In the genomic region with DNA sequence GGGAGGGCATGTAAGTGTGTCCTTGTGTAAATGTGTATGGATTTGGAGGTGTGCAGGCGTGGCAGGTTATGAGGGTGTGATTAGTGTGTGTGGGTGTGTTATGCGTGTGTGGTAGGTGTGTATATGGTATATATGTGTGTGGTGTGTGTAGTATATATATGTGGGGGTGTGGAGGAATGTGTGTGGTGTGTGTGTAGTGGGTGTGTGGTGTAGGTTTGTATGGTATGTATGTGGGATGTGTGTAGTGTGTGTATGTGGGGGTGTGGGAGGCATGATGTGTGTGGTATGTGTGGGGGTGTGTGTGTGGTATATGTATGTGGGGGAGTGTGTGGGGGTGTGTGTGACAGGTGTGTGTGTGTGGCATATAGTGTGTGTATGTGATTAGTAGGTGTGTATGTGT, we compare ENCODE assay signal across 22 cellular contexts.
DNase-seq lines count a peak whose midpoint lies in the region; ATAC-seq, FAIRE-seq and TF ChIP-seq lines count a peak whose summit lies in the region.
"Had no signal": no experiment of that assay in that cellular context is flagged by ENCODE, and none has a peak within 500 bp of the region (broad histone marks: within the 10 kb centered on the region; RNA-seq: fewer than 3 reads in every experiment).

No MANE protein-coding gene starts in this region.

- no peaks in the 10 kb centered on the region for H3K36me3 Mint-ChIP-seq in H9 (ENCODE audit: insufficient read depth in 1 of 3, low read depth in 3 of 3)
- H3K36me3 Mint-ChIP-seq: CD8-positive, alpha-beta T cell had no signal

- peaks cover 32 to 34% of the 10 kb centered on the region in 2 experiments for H3K4me1 Mint-ChIP-seq in H9

- no peak overlapping the region for H2BK120ac ChIP-seq in IMR-90 (ENCODE audit: low read depth, low read length)
- no peak overlapping the region for H2BK120ac ChIP-seq in mesenchymal stem cell (ENCODE audit: low read depth, low read length)
- no peak overlapping the region for H2BK120ac ChIP-seq in trophoblast cell (ENCODE audit: insufficient read depth, low read length, poor library complexity)
- H2BK120ac ChIP-seq in H9 (ENCODE audit: low read depth, low read length, poor library complexity, severe bottlenecking) = no peak overlapping the region

- H4K91ac ChIP-seq in IMR-90 (ENCODE audit: insufficient read depth, low read depth, low read length) (no peak overlapping the region), mesenchymal stem cell (ENCODE audit: low read length) (peak overlapping the region; percentile 47), trophoblast cell (ENCODE audit: low read depth, low read length) (no peak overlapping the region), H9 (ENCODE audit: insufficient read length, low read depth, low read length) (no peak overlapping the region)

- H3K18ac ChIP-seq in IMR-90 (ENCODE audit: low read depth, low read length) (no peak overlapping the region), mesenchymal stem cell (ENCODE audit: low read depth in 1 of 2, low read length in 2 of 2) (peak overlapping the region in 1 of 2 experiments; percentile 92), trophoblast cell (ENCODE audit: low read length) (no peak overlapping the region), H9 (ENCODE audit: insufficient read length, low read depth, low read length) (no peak overlapping the region)

- no peaks in the 10 kb centered on the region for H3K9me3 Mint-ChIP-seq in H9
- H3K9me3 Mint-ChIP-seq: CD4-positive, alpha-beta T cell; CD8-positive, alpha-beta T cell had no signal

- peak overlapping the region in 1 of 2 experiments; percentile 79 for H2BK12ac ChIP-seq in mesenchymal stem cell (ENCODE audit: low read length in 2 of 2)
- no peak overlapping the region for H2BK12ac ChIP-seq in trophoblast cell (ENCODE audit: low read length)
- no peak overlapping the region for H2BK12ac ChIP-seq in H9 (ENCODE audit: insufficient read length, low read depth, low read length)

- H3K27ac ChIP-seq in IMR-90 (ENCODE audit: insufficient read depth, low read length) (no peak overlapping the region), mesenchymal stem cell (ENCODE audit: low read length, poor library complexity, severe bottlenecking) (no peak overlapping the region), trophoblast cell (ENCODE audit: low read depth, low read length) (no peak overlapping the region), H9 (ENCODE audit: insufficient read length, low read depth, low read length) (no peak overlapping the region), gastrocnemius medialis (no peak overlapping the region)
- H3K27ac ChIP-seq: 22Rv1; A549; BLaER1 treated with 17β-estradiol and CSF1 and Interleukin-3, amounts not matched to agents 10 nM and 100 nM; C4-2B had no signal

- H3K79me1 ChIP-seq in IMR-90 (ENCODE audit: low read depth in 1 of 2, low read length in 2 of 2) = no peaks in the 10 kb centered on the region
- H3K79me1 ChIP-seq in mesenchymal stem cell (replicated peaks; ENCODE audit: low read length, poor library complexity, severe bottlenecking) = no peaks in the 10 kb centered on the region
- H3K79me1 ChIP-seq in trophoblast cell (ENCODE audit: low read length) = no peaks in the 10 kb centered on the region
- no peaks in the 10 kb centered on the region for H3K79me1 ChIP-seq in H9 (ENCODE audit: insufficient read depth, low read depth, low read length, poor library complexity, severe bottlenecking)

- no peak overlapping the region for H2BK15ac ChIP-seq in IMR-90 (ENCODE audit: low read depth, low read length)
- H2BK15ac ChIP-seq in mesenchymal stem cell (ENCODE audit: low read depth, poor library complexity, severe bottlenecking) = no peak overlapping the region
- no peak overlapping the region for H2BK15ac ChIP-seq in H9 (ENCODE audit: low read depth, low read length)

- H3K27ac Mint-ChIP-seq in H9 = no peak overlapping the region
- H3K27ac Mint-ChIP-seq: B cell; CD4-positive, alpha-beta T cell; CD8-positive, alpha-beta T cell had no signal

- H3K4me2 ChIP-seq in IMR-90 (ENCODE audit: low read depth, low read length) (no peak overlapping the region), mesenchymal stem cell (ENCODE audit: low read length, poor library complexity, severe bottlenecking) (no peak overlapping the region), trophoblast cell (ENCODE audit: low read length) (no peak overlapping the region), H9 (ENCODE audit: insufficient read depth, insufficient read length, low read length) (no peak overlapping the region)
- H3K4me2 ChIP-seq: A549; BLaER1 treated with 17β-estradiol and CSF1 and Interleukin-3, amounts not matched to agents 10 nM and 100 nM had no signal

- H2AK9ac ChIP-seq in IMR-90 (replicated peaks; ENCODE audit: low read depth, low read length, poor library complexity) = no peak overlapping the region

- TF ChIP-seq RAD21 in IMR-90 (IDR thresholded peaks at IDR 0.05; ENCODE audit: low read length) = no peak

- dilution Hi-C loops in IMR-90 (cut with HindIII; ENCODE audit: low sequenced_read_pairs, unreplicated experiment) = no loop called here

- WGBS in IMR-90 (ENCODE audit: extremely low coverage in 2 of 2, insufficient read length in 1 of 2), 2 experiments = 50% methylated on average over 2 of the region's 2 CpGs; no CpG with 5 or more reads in 1 of the 2 experiments
- 66% methylated on average over 2 of the region's 2 CpGs for WGBS in mesenchymal stem cell
- 92% methylated on average over 2 of the region's 2 CpGs for WGBS in trophoblast cell (ENCODE audit: extremely low coverage, insufficient coverage, insufficient read length)
- 50% methylated on average over 2 of the region's 2 CpGs for WGBS in H9 (ENCODE audit: extremely low coverage, insufficient read length, low lambda C conversion rate)

- no peak overlapping the region for H3T11ph ChIP-seq in H9 (ENCODE audit: low read length)

- H4K5ac ChIP-seq in IMR-90 (ENCODE audit: low read depth, low read length) (no peak overlapping the region), H9 (ENCODE audit: insufficient read length, low read depth, low read length) (no peak overlapping the region)

- TF ChIP-seq POLR2A in GM12891 (IDR thresholded peaks at IDR 0.05; ENCODE audit: low read depth, low read length) = no peak
- no peak for TF ChIP-seq POLR2A in IMR-90 (IDR thresholded peaks at IDR 0.05; ENCODE audit: low read depth, low read length)
- no peak for TF ChIP-seq POLR2A in gastrocnemius medialis (IDR thresholded peaks at IDR 0.05)

- H4K8ac ChIP-seq in IMR-90 (ENCODE audit: low read depth in 2 of 2, low read length in 2 of 2) (no peak overlapping the region), mesenchymal stem cell (ENCODE audit: low read length) (peak overlapping the region; percentile 14), trophoblast cell (ENCODE audit: low read depth, low read length) (no peak overlapping the region), H9 (replicated peaks; ENCODE audit: insufficient read length, low read depth, low read length) (no peak overlapping the region)

- H3K4me3 ChIP-seq in IMR-90 (ENCODE audit: insufficient read depth, low read depth, low read length) (no peak overlapping the region), mesenchymal stem cell (ENCODE audit: insufficient read depth in 1 of 2, low read depth in 1 of 2, low read length in 2 of 2) (no peak overlapping the region), trophoblast cell (ENCODE audit: low read depth, low read length) (peak overlapping the region; percentile 38), gastrocnemius medialis (no peak overlapping the region)
- H3K4me3 ChIP-seq: A549; BLaER1 treated with 17β-estradiol and CSF1 and Interleukin-3, amounts not matched to agents 10 nM and 100 nM had no signal

- H3K23me2 ChIP-seq in H9 (ENCODE audit: insufficient read length, low read depth, low read length, poor library complexity, severe bottlenecking) = no peaks in the 10 kb centered on the region

- no peak for ATAC-seq in IMR-90 (ENCODE audit: low read depth)
- ATAC-seq in gastrocnemius medialis = no peak
- ATAC-seq: A549; CD8-positive, alpha-beta T cell had no signal

- CTCF ChIA-PET in IMR-90 (lab: Yijun Ruan, JAX) = no interaction called here

- H3K4ac ChIP-seq in IMR-90 (ENCODE audit: low read depth, low read length) (no peak overlapping the region), mesenchymal stem cell (ENCODE audit: low read depth in 1 of 2, low read length in 2 of 2) (no peak overlapping the region), trophoblast cell (ENCODE audit: low read depth, low read length) (no peak overlapping the region), H9 (ENCODE audit: low read depth, low read length) (no peak overlapping the region)

- intact Hi-C loops in IMR-90 (cut with micrococcal nuclease) = no loop called here
- intact Hi-C loops in gastrocnemius medialis (cut with DNase I; ENCODE audit: low total_unique reads) = no loop called here

- H3K56ac ChIP-seq in IMR-90 (ENCODE audit: extremely low read depth, insufficient read depth, low read length) (no peak overlapping the region), H9 (ENCODE audit: insufficient read length, low read depth, low read length) (no peak overlapping the region)

- in situ Hi-C loops in IMR-90 (cut with MboI; ENCODE audit: low sequenced_read_pairs) (no loop called here), gastrocnemius medialis (cut with MboI; ENCODE audit: low sequenced_read_pairs in 4 of 4) (no loop called here)

- no peak overlapping the region for H2AK5ac ChIP-seq in IMR-90 (ENCODE audit: low read depth, low read length)
- no peak overlapping the region for H2AK5ac ChIP-seq in mesenchymal stem cell (ENCODE audit: low read length, severe bottlenecking)
- H2AK5ac ChIP-seq in trophoblast cell (ENCODE audit: low read length) = no peak overlapping the region
- no peak overlapping the region for H2AK5ac ChIP-seq in H9 (ENCODE audit: insufficient read length, low read length)

- H2AFZ ChIP-seq in IMR-90 (replicated peaks; ENCODE audit: low read length, poor library complexity) (no peak overlapping the region), mesenchymal stem cell (ENCODE audit: low read depth, low read length) (no peak overlapping the region), trophoblast cell (ENCODE audit: insufficient read depth, low read length, poor library complexity) (no peak overlapping the region), H9 (ENCODE audit: low read length) (no peak overlapping the region)

- no peak overlapping the region for H3K14ac ChIP-seq in IMR-90 (replicated peaks; ENCODE audit: low read depth, low read length)
- peak overlapping the region in 1 of 2 experiments; percentile 98 for H3K14ac ChIP-seq in mesenchymal stem cell (ENCODE audit: low read length in 2 of 2)
- no peak overlapping the region for H3K14ac ChIP-seq in trophoblast cell (ENCODE audit: low read length)
- no peak overlapping the region for H3K14ac ChIP-seq in H9 (ENCODE audit: insufficient read depth, low read length)

- peaks cover 2% of the 10 kb centered on the region; the same call in 1 of the 2 replicates for H3K27me3 Mint-ChIP-seq in H9 (ENCODE audit: low read depth)

- peaks cover 10% of the 10 kb centered on the region; the same call in 1 of the 2 replicates for H3K9me1 ChIP-seq in IMR-90 (ENCODE audit: insufficient read depth, low read length)

- H3K36me3 ChIP-seq in IMR-90 (ENCODE audit: control insufficient read depth, insufficient read depth, low read length) (no peaks in the 10 kb centered on the region), mesenchymal stem cell (ENCODE audit: control insufficient read depth in 1 of 2, insufficient read depth in 2 of 2, low read depth in 1 of 2, low read length in 2 of 2) (no peaks in the 10 kb centered on the region), trophoblast cell (ENCODE audit: control insufficient read depth in 1 of 2, insufficient read depth in 2 of 2, low read length in 2 of 2) (peaks cover 0 to 6% of the 10 kb centered on the region in 2 experiments), gastrocnemius medialis (no peaks in the 10 kb centered on the region)
- H3K36me3 ChIP-seq: BLaER1 treated with 17β-estradiol and CSF1 and Interleukin-3, amounts not matched to agents 10 nM and 100 nM had no signal

- H4K12ac ChIP-seq in trophoblast cell (ENCODE audit: low read depth, low read length) = no peak overlapping the region

- H3K23ac ChIP-seq in IMR-90 (ENCODE audit: low read depth, low read length) (no peak overlapping the region), mesenchymal stem cell (ENCODE audit: low read length in 2 of 2) (no peak overlapping the region), trophoblast cell (ENCODE audit: low read length) (peak overlapping the region; percentile 19), H9 (ENCODE audit: insufficient read length, low read depth, low read length) (no peak overlapping the region)

- H3K9me3 ChIP-seq in IMR-90 (ENCODE audit: control insufficient read depth, insufficient read depth, low read length) (no peaks in the 10 kb centered on the region), mesenchymal stem cell (ENCODE audit: control insufficient read depth, low read length) (no peaks in the 10 kb centered on the region), trophoblast cell (ENCODE audit: insufficient read depth, low read depth, low read length) (peaks cover 8% of the 10 kb centered on the region), H9 (ENCODE audit: control insufficient read depth, low read depth, low read length) (no peaks in the 10 kb centered on the region), gastrocnemius medialis (no peaks in the 10 kb centered on the region)
- H3K9me3 ChIP-seq: A549; BLaER1 treated with 17β-estradiol and CSF1 and Interleukin-3, amounts not matched to agents 10 nM and 100 nM; Caco-2 had no signal

- BruUV-seq in IMR-90 (replicated peaks; lab: Mats Ljungman, UMichigan) = no TSS peak

- H2BK20ac ChIP-seq in IMR-90 (ENCODE audit: low read depth, low read length) = no peak overlapping the region
- H2BK20ac ChIP-seq in H9 (ENCODE audit: low read depth, low read length, poor library complexity, severe bottlenecking) = no peak overlapping the region

- H2BK5ac ChIP-seq in IMR-90 (ENCODE audit: low read depth, low read length, poor library complexity, severe bottlenecking) = peak overlapping the region; percentile 73
- H2BK5ac ChIP-seq in mesenchymal stem cell (ENCODE audit: low read depth, low read length, poor library complexity, severe bottlenecking) = no peak overlapping the region
- no peak overlapping the region for H2BK5ac ChIP-seq in trophoblast cell (ENCODE audit: low read depth, low read length, poor library complexity)
- no peak overlapping the region for H2BK5ac ChIP-seq in H9 (ENCODE audit: insufficient read length, low read length)

- H3K4me1 ChIP-seq in IMR-90 (ENCODE audit: control insufficient read depth, insufficient read depth, low read length) = peaks cover 2% of the 10 kb centered on the region; the same call in 1 of the 2 replicates
- peaks cover 11% of the 10 kb centered on the region for H3K4me1 ChIP-seq in mesenchymal stem cell (ENCODE audit: control insufficient read depth, insufficient read depth, low read depth, low read length)
- H3K4me1 ChIP-seq in trophoblast cell (ENCODE audit: control insufficient read depth in 1 of 2, insufficient read depth in 2 of 2, low read length in 2 of 2) = peaks cover 0 to 2% of the 10 kb centered on the region in 2 experiments
- H3K4me1 ChIP-seq in H9 (ENCODE audit: insufficient read depth, low read length) = peaks cover 9% of the 10 kb centered on the region; the same call in 1 of the 2 replicates
- H3K4me1 ChIP-seq in gastrocnemius medialis = peaks cover 0 to under 1% of the 10 kb centered on the region in 2 donors
- H3K4me1 ChIP-seq: A549, Caco-2 had no signal

- no peak for TF ChIP-seq CTCF in IMR-90 (conservative IDR thresholded peaks at IDR 0.05; ENCODE audit: low read depth, low read length)
- TF ChIP-seq CTCF in H9 (conservative IDR thresholded peaks at IDR 0.05) = no peak
- TF ChIP-seq CTCF in gastrocnemius medialis (IDR thresholded peaks at IDR 0.05 in 4 of 5, conservative IDR thresholded peaks at IDR 0.05 in 1 of 5) = no peak

- H4K20me1 ChIP-seq in IMR-90 (ENCODE audit: insufficient read depth, low read length) (no peaks in the 10 kb centered on the region; the same call in 1 of the 2 replicates), H9 (ENCODE audit: control insufficient read depth, insufficient read depth, insufficient read length) (no peaks in the 10 kb centered on the region)

- POLR2A ChIA-PET in IMR-90 (lab: Charles Lee; ENCODE audit: unreplicated experiment) = no interaction called here

- peaks cover 51% of the 10 kb centered on the region for H3K27me3 ChIP-seq in IMR-90 (ENCODE audit: control insufficient read depth, insufficient read depth, low read length)
- peaks cover 24% of the 10 kb centered on the region in 2 experiments for H3K27me3 ChIP-seq in mesenchymal stem cell (ENCODE audit: control insufficient read depth in 1 of 2, insufficient read depth in 1 of 2, low read length in 2 of 2)
- no peaks in the 10 kb centered on the region for H3K27me3 ChIP-seq in trophoblast cell (ENCODE audit: insufficient read depth, low read length)
- H3K27me3 ChIP-seq in H9 (ENCODE audit: insufficient read depth, low read length) = no peaks in the 10 kb centered on the region; the same call in 1 of the 2 replicates
- peaks cover 0 to 9% (median 7%) of the 10 kb centered on the region in 3 donors for H3K27me3 ChIP-seq in gastrocnemius medialis
- H3K27me3 ChIP-seq: BLaER1 treated with 17β-estradiol and CSF1 and Interleukin-3, amounts not matched to agents 10 nM and 100 nM had no signal

- H3K4me3 Mint-ChIP-seq in H9 = no peak overlapping the region
- H3K4me3 Mint-ChIP-seq: B cell; CD4-positive, alpha-beta T cell; CD8-positive, alpha-beta T cell had no signal

- no peaks in the 10 kb centered on the region for H3K79me2 ChIP-seq in trophoblast cell (ENCODE audit: control insufficient read depth, insufficient read depth, low read length, poor library complexity)
- no peaks in the 10 kb centered on the region for H3K79me2 ChIP-seq in H9 (ENCODE audit: insufficient read depth, low read length)

- peak; percentile 26 for FAIRE-seq in GM12891 (lab: Jason Lieb, UNC)
- FAIRE-seq: A549, D721Med, G401.6 had no signal

- H3K9ac ChIP-seq in IMR-90 (ENCODE audit: low read depth, low read length) (no peak overlapping the region), mesenchymal stem cell (ENCODE audit: low read length) (no peak overlapping the region), trophoblast cell (ENCODE audit: low read length) (no peak overlapping the region), H9 (ENCODE audit: extremely low read depth, insufficient read length, low read length) (no peak overlapping the region)
- H3K9ac ChIP-seq: BLaER1 treated with 17β-estradiol and CSF1 and Interleukin-3, amounts not matched to agents 10 nM and 100 nM had no signal

- no peak for DNase-seq in GM12891 (ENCODE audit: insufficient read length, low spot score)
- DNase-seq in IMR-90 = no peak
- no peak for DNase-seq in mesenchymal stem cell
- no peak for DNase-seq in trophoblast cell
- no peak for DNase-seq in H9
- no peak for DNase-seq in gastrocnemius medialis
- DNase-seq in glomerular visceral epithelial cell (ENCODE audit: extremely low spot score) = no peak
- no peak for DNase-seq in activated CD4-positive, CD25-positive, alpha-beta regulatory T cell treated with anti-CD3 and anti-CD28 coated beads, Interleukin-2, amount 50 U/mL, for 72 hours
- DNase-seq: AML-193; Caco-2; Calu3; CD4-positive, alpha-beta T cell; CD8-positive, alpha-beta T cell; DMS79 treated with DMSO at 0.1 percent for 48 hours; GF-D8 had no signal
